1 cellular context compared by ENCODE assay signal in genomic region chr3:158102660-158103085, GRCh38.
TF ChIP-seq lines count a peak whose summit lies in the region.

No MANE protein-coding gene starts in this region.

TF ChIP-seq in H1, 55 proteins besides CTCF, POLR2A, EP300 and RAD21:
- no peak for TF ChIP-seq KDM5A (IDR thresholded peaks at IDR 0.05; ENCODE audit: low read length)
- TF ChIP-seq POLR2AphosphoS5 (IDR thresholded peaks at IDR 0.05; ENCODE audit: low read depth, low read length): no peak
- peak; percentile 92 for TF ChIP-seq SUZ12 (IDR thresholded peaks at IDR 0.05; ENCODE audit: low read length)
- TF ChIP-seq RBBP5 (IDR thresholded peaks at IDR 0.05; ENCODE audit: borderline replicate concordance, low read depth, low read length): no peak
- peak; percentile 83 for TF ChIP-seq EZH2 (IDR thresholded peaks at IDR 0.05; ENCODE audit: low read depth, low read length, severe bottlenecking)
- no peak for TF ChIP-seq SP4 (IDR thresholded peaks at IDR 0.05; ENCODE audit: low read length)
- TF ChIP-seq KDM4A (IDR thresholded peaks at IDR 0.05; ENCODE audit: low read depth, low read length, severe bottlenecking): no peak
- TF ChIP-seq TBP (IDR thresholded peaks at IDR 0.05; ENCODE audit: low read depth, low read length): no peak
- peak; percentile 87 for TF ChIP-seq RNF2 (IDR thresholded peaks at IDR 0.05; ENCODE audit: borderline replicate concordance, low read depth, low read length, missing control alignments, poor library complexity, severe bottlenecking)
- TF ChIP-seq, protein P1, sequence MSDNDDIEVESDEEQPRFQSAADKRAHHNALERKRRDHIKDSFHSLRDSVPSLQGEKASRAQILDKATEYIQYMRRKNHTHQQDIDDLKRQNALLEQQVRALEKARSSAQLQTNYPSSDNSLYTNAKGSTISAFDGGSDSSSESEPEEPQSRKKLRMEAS (IDR thresholded peaks at IDR 0.05): no peak
- TF ChIP-seq CBX8 (IDR thresholded peaks at IDR 0.05; ENCODE audit: borderline replicate concordance, low read depth, low read length): peak; percentile 49; the same call in 1 of the 2 replicates
TF ChIP-seq in H1: peak in this region for 4.
